ENCODE assay signal across 22 cellular contexts in genomic region chr15:101063212-101063611, GRCh38.
DNase-seq lines count a peak whose midpoint lies in the region; FAIRE-seq and TF ChIP-seq lines count a peak whose summit lies in the region.
"Had no signal": no experiment of that assay in that cellular context is flagged by ENCODE, and none has a peak within 500 bp of the region (broad histone marks: within the 10 kb centered on the region; RNA-seq: fewer than 3 reads in every experiment).

No MANE protein-coding gene starts in this region.

- peak overlapping the region; percentile 86 for H3K27ac ChIP-seq in Karpas-422 (ENCODE audit: low read length)
- no peak overlapping the region for H3K27ac ChIP-seq in coronary artery
- peak overlapping the region; percentile 30 to 81 (median 72) for H3K27ac ChIP-seq in tibial nerve
- H3K27ac ChIP-seq: epithelial cell of prostate, lower lobe of right lung had no signal

- peaks cover 63% of the 10 kb centered on the region for H3K36me3 ChIP-seq in Karpas-422 (ENCODE audit: insufficient read depth, low read length)
- peaks cover 0 to 53% (median 0%) of the 10 kb centered on the region in 3 donors for H3K36me3 ChIP-seq in tibial nerve
- H3K36me3 ChIP-seq: adrenal gland had no signal

- H3K4me1 Mint-ChIP-seq in nephron, result peaks cover 28% of the 10 kb centered on the region
- no peaks in the 10 kb centered on the region for H3K4me1 Mint-ChIP-seq in activated CD4-positive, alpha-beta T cell treated with anti-CD3 and anti-CD28 coated beads, Interleukin-2, amount 10 ng/mL, durations not matched to agents 24 days and 14 days

- peak overlapping the region; percentile 51 for H3K4me2 ChIP-seq in Karpas-422 (ENCODE audit: low read depth, low read length, poor library complexity, severe bottlenecking)

- no peak overlapping the region for H3K4me3 ChIP-seq in Karpas-422 (ENCODE audit: low read length)
- H3K4me3 ChIP-seq in coronary artery, result no peak overlapping the region
- no peak overlapping the region for H3K4me3 ChIP-seq in tibial nerve
- H3K4me3 ChIP-seq: adrenal gland, lower lobe of right lung had no signal

- peaks cover 12% of the 10 kb centered on the region for H3K27me3 Mint-ChIP-seq in nephron (ENCODE audit: low read depth)
- H3K27me3 Mint-ChIP-seq in activated CD4-positive, alpha-beta T cell treated with anti-CD3 and anti-CD28 coated beads, Interleukin-2, amount 10 ng/mL, durations not matched to agents 24 days and 14 days, result no peaks in the 10 kb centered on the region
- H3K27me3 Mint-ChIP-seq: stimulated activated naive B cell treated with anti-CD40 and anti-IgM and Interleukin-4, amounts not matched to agents 10 μg/mL and 1 μg/mL and 100 μg/mL, for 72 hours; type B pancreatic cell had no signal

- no peak for TF ChIP-seq POLR2A in tibial nerve (IDR thresholded peaks at IDR 0.05)

- H3K27ac Mint-ChIP-seq in nephron, result peak overlapping the region; percentile 52 to 90 (median 87)
- H3K27ac Mint-ChIP-seq in activated CD4-positive, alpha-beta T cell treated with anti-CD3 and anti-CD28 coated beads, Interleukin-2, amount 10 ng/mL, durations not matched to agents 24 days and 14 days, result no peak overlapping the region
- H3K27ac Mint-ChIP-seq: CD8-positive, alpha-beta T cell; stimulated activated naive B cell treated with anti-CD40 and anti-IgM and Interleukin-4, amounts not matched to agents 10 μg/mL and 1 μg/mL and 100 μg/mL, for 72 hours; type B pancreatic cell had no signal

- peaks cover 14% of the 10 kb centered on the region for H4K20me1 ChIP-seq in Karpas-422 (ENCODE audit: insufficient read depth, low read depth, low read length)

- TF ChIP-seq CTCF in coronary artery (IDR thresholded peaks at IDR 0.05), result no peak
- TF ChIP-seq CTCF in nephron (IDR thresholded peaks at IDR 0.05; ENCODE audit: unreplicated experiment in 3 of 3), result no peak
- TF ChIP-seq CTCF in tibial nerve (IDR thresholded peaks at IDR 0.05), result no peak

- intact Hi-C loops in activated CD4-positive, alpha-beta T cell treated with anti-CD3 and anti-CD28 coated beads, Interleukin-2, amount 10 ng/mL, durations not matched to agents 24 days and 14 days (cut with micrococcal nuclease), result no loop called here

- no peak overlapping the region for H3K4me3 Mint-ChIP-seq in nephron
- H3K4me3 Mint-ChIP-seq in activated CD4-positive, alpha-beta T cell treated with anti-CD3 and anti-CD28 coated beads, Interleukin-2, amount 10 ng/mL, durations not matched to agents 24 days and 14 days, result no peak overlapping the region
- H3K4me3 Mint-ChIP-seq: CD8-positive, alpha-beta T cell; stimulated activated naive B cell treated with anti-CD40 and anti-IgM and Interleukin-4, amounts not matched to agents 10 μg/mL and 1 μg/mL and 100 μg/mL, for 72 hours; type B pancreatic cell had no signal

- no peak overlapping the region for H2AFZ ChIP-seq in Karpas-422 (ENCODE audit: low read length)

- peaks cover 5% of the 10 kb centered on the region for H3K36me3 Mint-ChIP-seq in nephron (ENCODE audit: low read depth)
- H3K36me3 Mint-ChIP-seq in activated CD4-positive, alpha-beta T cell treated with anti-CD3 and anti-CD28 coated beads, Interleukin-2, amount 10 ng/mL, durations not matched to agents 24 days and 14 days (ENCODE audit: low read depth), result no peaks in the 10 kb centered on the region
- H3K36me3 Mint-ChIP-seq: CD8-positive, alpha-beta T cell; type B pancreatic cell had no signal

- no peaks in the 10 kb centered on the region for H3K27me3 ChIP-seq in Karpas-422 (ENCODE audit: low read length)
- H3K27me3 ChIP-seq in tibial nerve, result no peaks in the 10 kb centered on the region
- H3K27me3 ChIP-seq: adrenal gland had no signal

- no peaks in the 10 kb centered on the region for H3K79me2 ChIP-seq in Karpas-422 (ENCODE audit: low read length)

- H3K4me1 ChIP-seq in Karpas-422 (ENCODE audit: low read length), result peaks cover 45% of the 10 kb centered on the region
- H3K4me1 ChIP-seq in tibial nerve, result peaks cover 0 to 68% (median 33%) of the 10 kb centered on the region in 4 donors

- no peaks in the 10 kb centered on the region for H3K9me3 ChIP-seq in Karpas-422 (ENCODE audit: low read length)
- no peaks in the 10 kb centered on the region for H3K9me3 ChIP-seq in tibial nerve
- H3K9me3 ChIP-seq: adrenal gland, lower lobe of right lung had no signal

- no peaks in the 10 kb centered on the region for H3K9me2 ChIP-seq in Karpas-422 (replicated peaks; ENCODE audit: insufficient read depth, low read length)

- 74 to 80% methylated on average over 9 of the region's 9 CpGs for WGBS in tibial nerve, 2 donors

- H3K9me3 Mint-ChIP-seq in nephron, result peaks cover 4% of the 10 kb centered on the region
- H3K9me3 Mint-ChIP-seq in activated CD4-positive, alpha-beta T cell treated with anti-CD3 and anti-CD28 coated beads, Interleukin-2, amount 10 ng/mL, durations not matched to agents 24 days and 14 days, result no peaks in the 10 kb centered on the region
- H3K9me3 Mint-ChIP-seq: CD8-positive, alpha-beta T cell; stimulated activated naive B cell treated with anti-CD40 and anti-IgM and Interleukin-4, amounts not matched to agents 10 μg/mL and 1 μg/mL and 100 μg/mL, for 72 hours; type B pancreatic cell had no signal

- no peak for DNase-seq in Karpas-422
- DNase-seq in coronary artery (ENCODE audit: low spot score), result peak; percentile 52
- DNase-seq in tibial nerve (ENCODE audit: low spot score in 2 of 2), result no peak
- no peak for DNase-seq in frontal cortex (ENCODE audit: low spot score in 2 of 2)
- DNase-seq in NCI-H2227 (lab: John Stamatoyannopoulos, UW; ENCODE audit: unreplicated experiment), result no peak
- no peak for DNase-seq in activated CD4-positive, alpha-beta T cell treated with anti-CD3 and anti-CD28 coated beads, Interleukin-2, amount 10 ng/mL, durations not matched to agents 24 days and 14 days
- DNase-seq: activated CD8-positive, alpha-beta memory T cell treated with anti-CD3 and anti-CD28 coated beads, Interleukin-2, amount 50 U/mL, for 48 hours; activated effector memory CD4-positive, alpha-beta T cell treated with anti-CD3 and anti-CD28 coated beads, Interleukin-2, amount 50 U/mL, for 16 hours; dermis blood vessel endothelial cell; DMS153; GF-D8; NCI-H1436 treated with DMSO at 0.1 percent for 48 hours; NCI-H2171 treated with DMSO at 0.1 percent for 48 hours; NCI-H748 treated with DMSO at 0.1 percent for 48 hours; stimulated activated naive B cell treated with anti-CD40 and anti-IgM and Interleukin-4, amounts not matched to agents 10 μg/mL and 1 μg/mL and 100 μg/mL, for 72 hours had no signal

- FAIRE-seq in frontal cortex (lab: Jason Lieb, UNC), result no peak
- FAIRE-seq: bronchial epithelial cell had no signal

- TF ChIP-seq EP300 in tibial nerve (IDR thresholded peaks at IDR 0.05), result no peak

- peak overlapping the region; percentile 19; the same call in 1 of the 2 replicates for H3K9ac ChIP-seq in Karpas-422 (ENCODE audit: low read length)

Comparison
In these comparisons a context has a peak if more than half of its experiments do, and no peak if none do; other contexts are left out.
1. H3K27ac ChIP-seq: peak in Karpas-422 (single experiment) and tibial nerve (4 of 4); none in coronary artery (0 of 2).